Comparison of ENCODE assay signal across 1 cellular context in the genomic region with DNA sequence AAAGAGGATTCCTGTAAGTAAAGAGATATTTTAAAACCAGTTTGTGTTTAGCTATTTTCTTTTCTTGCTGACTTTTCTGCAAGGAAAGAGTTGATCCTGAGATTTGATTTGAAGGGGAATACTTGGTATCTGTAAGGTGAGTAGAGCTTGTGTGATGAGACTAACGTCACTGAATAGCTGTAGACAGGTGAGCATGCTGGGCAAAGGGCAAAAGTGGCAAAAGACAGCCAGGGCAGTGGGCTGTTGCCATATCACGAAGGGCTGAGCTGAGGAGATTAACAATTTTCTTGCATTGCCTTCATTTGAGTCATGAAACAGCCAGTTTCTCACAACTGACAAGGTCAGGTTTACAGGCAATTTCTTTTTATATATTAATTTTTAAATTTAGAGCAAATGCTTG.
TF ChIP-seq lines count a peak whose summit lies in the region.

No MANE protein-coding gene starts in this region.

TF ChIP-seq in GM12878, 131 proteins besides CTCF, POLR2A, EP300 and RAD21:
- TF ChIP-seq, protein P1, sequence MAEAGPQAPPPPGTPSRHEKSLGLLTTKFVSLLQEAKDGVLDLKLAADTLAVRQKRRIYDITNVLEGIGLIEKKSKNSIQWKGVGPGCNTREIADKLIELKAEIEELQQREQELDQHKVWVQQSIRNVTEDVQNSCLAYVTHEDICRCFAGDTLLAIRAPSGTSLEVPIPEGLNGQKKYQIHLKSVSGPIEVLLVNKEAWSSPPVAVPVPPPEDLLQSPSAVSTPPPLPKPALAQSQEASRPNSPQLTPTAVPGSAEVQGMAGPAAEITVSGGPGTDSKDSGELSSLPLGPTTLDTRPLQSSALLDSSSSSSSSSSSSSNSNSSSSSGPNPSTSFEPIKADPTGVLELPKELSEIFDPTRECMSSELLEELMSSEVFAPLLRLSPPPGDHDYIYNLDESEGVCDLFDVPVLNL (IDR thresholded peaks at IDR 0.05; ENCODE audit: low read depth, low read length): no peak
- TF ChIP-seq CHD2 (IDR thresholded peaks at IDR 0.05; ENCODE audit: borderline replicate concordance, low read depth, low read length) (no peak), KDM1A (IDR thresholded peaks at IDR 0.05; ENCODE audit: borderline replicate concordance) (no peak), ZZZ3 (IDR thresholded peaks at IDR 0.05; ENCODE audit: control insufficient read depth, insufficient read length, low read depth) (no peak), NFIC (IDR thresholded peaks at IDR 0.05; ENCODE audit: low read depth, low read length) (no peak), IKZF1 (conservative IDR thresholded peaks at IDR 0.05) (no peak), SMC3 (IDR thresholded peaks at IDR 0.05; ENCODE audit: borderline replicate concordance, low read length) (no peak), ETV6 (conservative IDR thresholded peaks at IDR 0.05 in 1 of 2, IDR thresholded peaks at IDR 0.05 in 1 of 2; ENCODE audit: borderline replicate concordance in 1 of 2, low read depth in 1 of 2) (no peak), MXI1 (IDR thresholded peaks at IDR 0.05; ENCODE audit: low read depth, low read length) (no peak), KLF5 (IDR thresholded peaks at IDR 0.05; ENCODE audit: partially characterized antibody) (no peak), NFXL1 (IDR thresholded peaks at IDR 0.05; ENCODE audit: borderline replicate concordance) (no peak)
- TF ChIP-seq, protein P2, sequence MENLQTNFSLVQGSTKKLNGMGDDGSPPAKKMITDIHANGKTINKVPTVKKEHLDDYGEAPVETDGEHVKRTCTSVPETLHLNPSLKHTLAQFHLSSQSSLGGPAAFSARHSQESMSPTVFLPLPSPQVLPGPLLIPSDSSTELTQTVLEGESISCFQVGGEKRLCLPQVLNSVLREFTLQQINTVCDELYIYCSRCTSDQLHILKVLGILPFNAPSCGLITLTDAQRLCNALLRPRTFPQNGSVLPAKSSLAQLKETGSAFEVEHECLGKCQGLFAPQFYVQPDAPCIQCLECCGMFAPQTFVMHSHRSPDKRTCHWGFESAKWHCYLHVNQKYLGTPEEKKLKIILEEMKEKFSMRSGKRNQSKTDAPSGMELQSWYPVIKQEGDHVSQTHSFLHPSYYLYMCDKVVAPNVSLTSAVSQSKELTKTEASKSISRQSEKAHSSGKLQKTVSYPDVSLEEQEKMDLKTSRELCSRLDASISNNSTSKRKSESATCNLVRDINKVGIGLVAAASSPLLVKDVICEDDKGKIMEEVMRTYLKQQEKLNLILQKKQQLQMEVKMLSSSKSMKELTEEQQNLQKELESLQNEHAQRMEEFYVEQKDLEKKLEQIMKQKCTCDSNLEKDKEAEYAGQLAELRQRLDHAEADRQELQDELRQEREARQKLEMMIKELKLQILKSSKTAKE (IDR thresholded peaks at IDR 0.05; ENCODE audit: low read depth, poor library complexity, severe bottlenecking): no peak
- TF ChIP-seq, protein P3, sequence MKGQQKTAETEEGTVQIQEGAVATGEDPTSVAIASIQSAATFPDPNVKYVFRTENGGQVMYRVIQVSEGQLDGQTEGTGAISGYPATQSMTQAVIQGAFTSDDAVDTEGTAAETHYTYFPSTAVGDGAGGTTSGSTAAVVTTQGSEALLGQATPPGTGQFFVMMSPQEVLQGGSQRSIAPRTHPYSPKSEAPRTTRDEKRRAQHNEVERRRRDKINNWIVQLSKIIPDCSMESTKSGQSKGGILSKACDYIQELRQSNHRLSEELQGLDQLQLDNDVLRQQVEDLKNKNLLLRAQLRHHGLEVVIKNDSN (IDR thresholded peaks at IDR 0.05; ENCODE audit: borderline replicate concordance, extremely low read length, insufficient read depth, low read depth, low read length): no peak
- TF ChIP-seq, protein P4, sequence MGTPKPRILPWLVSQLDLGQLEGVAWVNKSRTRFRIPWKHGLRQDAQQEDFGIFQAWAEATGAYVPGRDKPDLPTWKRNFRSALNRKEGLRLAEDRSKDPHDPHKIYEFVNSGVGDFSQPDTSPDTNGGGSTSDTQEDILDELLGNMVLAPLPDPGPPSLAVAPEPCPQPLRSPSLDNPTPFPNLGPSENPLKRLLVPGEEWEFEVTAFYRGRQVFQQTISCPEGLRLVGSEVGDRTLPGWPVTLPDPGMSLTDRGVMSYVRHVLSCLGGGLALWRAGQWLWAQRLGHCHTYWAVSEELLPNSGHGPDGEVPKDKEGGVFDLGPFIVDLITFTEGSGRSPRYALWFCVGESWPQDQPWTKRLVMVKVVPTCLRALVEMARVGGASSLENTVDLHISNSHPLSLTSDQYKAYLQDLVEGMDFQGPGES (IDR thresholded peaks at IDR 0.05): no peak
